ENCODE assay signal across 20 cellular contexts in the genomic region with DNA sequence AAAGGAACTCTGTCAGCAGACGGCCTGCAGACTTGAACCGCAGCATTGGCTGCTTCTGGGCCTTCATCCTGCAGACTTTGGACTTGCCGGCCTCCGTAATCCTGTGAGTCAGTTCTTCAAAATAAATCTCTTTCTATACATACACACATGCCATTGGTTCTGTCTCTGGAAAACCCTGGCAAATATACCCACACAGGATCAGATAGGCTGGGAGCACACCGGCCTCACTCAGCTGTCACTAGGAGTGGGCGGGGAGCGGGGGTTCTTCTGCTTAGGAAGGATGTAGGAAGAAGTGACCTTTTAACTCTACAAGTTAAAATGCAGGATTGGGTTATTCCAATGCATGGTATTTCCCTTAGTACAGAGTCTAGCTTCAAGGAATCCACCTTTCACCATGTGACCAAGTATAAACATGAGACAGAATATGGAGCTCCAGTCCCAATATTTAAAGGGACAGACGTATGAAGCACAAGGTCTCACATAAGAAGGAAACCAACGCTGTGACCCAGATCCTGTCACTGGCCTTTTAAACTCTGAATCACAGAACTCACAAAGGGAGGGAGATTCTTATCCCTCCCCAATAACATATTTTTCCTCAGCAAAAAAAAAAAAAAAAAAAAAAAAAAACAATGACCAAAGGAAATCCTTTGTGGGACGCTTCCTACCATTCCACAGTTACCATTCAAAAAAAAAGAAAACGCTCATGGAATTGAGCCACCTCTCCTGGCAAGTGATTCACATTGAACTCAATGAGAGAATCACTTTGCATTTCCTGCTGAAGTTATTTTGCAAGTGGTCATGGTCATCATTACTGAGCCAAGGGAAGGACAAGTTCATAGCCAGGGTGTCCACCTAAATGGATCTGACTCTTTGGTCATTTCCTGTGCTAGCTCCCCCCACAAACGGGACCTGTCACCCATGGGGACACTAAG.
DNase-seq lines count a peak whose midpoint lies in the region; ATAC-seq and TF ChIP-seq lines count a peak whose summit lies in the region.
"Had no signal": no experiment of that assay in that cellular context is flagged by ENCODE, and none has a peak within 500 bp of the region (broad histone marks: within the 10 kb centered on the region; RNA-seq: fewer than 3 reads in every experiment).

No MANE protein-coding gene starts in this region.

- H2AFZ ChIP-seq in SK-N-SH (ENCODE audit: low read depth) = no peak overlapping the region

- no peaks in the 10 kb centered on the region for H3F3A ChIP-seq in SK-N-SH (replicated peaks; ENCODE audit: insufficient read depth)

- no peaks in the 10 kb centered on the region for H3K36me3 ChIP-seq in SK-N-SH (replicated peaks in 1 of 2; ENCODE audit: control insufficient read depth in 1 of 2, insufficient read depth in 2 of 2, low read length in 1 of 2)
- H3K36me3 ChIP-seq: breast epithelium, neutrophil, thoracic aorta had no signal

- no peak overlapping the region for H3K4me3 ChIP-seq in SK-N-SH (ENCODE audit: low read depth in 2 of 2, low read length in 1 of 2)
- H3K4me3 ChIP-seq: breast epithelium, thoracic aorta had no signal

- TF ChIP-seq EP300 in SK-N-SH (IDR thresholded peaks at IDR 0.05; ENCODE audit: borderline replicate concordance in 1 of 2, low read depth in 1 of 2, low read length in 1 of 2) = no peak

- no peak overlapping the region for H3K27ac ChIP-seq in SK-N-SH (ENCODE audit: low read depth in 2 of 2, low read length in 1 of 2)
- H3K27ac ChIP-seq: neutrophil, thoracic aorta had no signal

- no peaks in the 10 kb centered on the region for H3K9me2 ChIP-seq in SK-N-SH

- intact Hi-C loops in sciatic nerve (cut with DNase I) = no loop called here

- no peaks in the 10 kb centered on the region for H4K20me1 ChIP-seq in SK-N-SH (ENCODE audit: insufficient read depth)

- H3K4me2 ChIP-seq in SK-N-SH = no peak overlapping the region

- no peak for TF ChIP-seq RAD21 in SK-N-SH (IDR thresholded peaks at IDR 0.05; ENCODE audit: low read length)

- H3K79me2 ChIP-seq in SK-N-SH (ENCODE audit: insufficient read depth) = no peaks in the 10 kb centered on the region

- DNase-seq in LHCN-M2 (ENCODE audit: low read depth) = peak; percentile 8
- DNase-seq in dermis microvascular lymphatic vessel endothelial cell (ENCODE audit: low read depth in 2 of 2) = peak; percentile 96 to 99
- DNase-seq in left lobe of liver (ENCODE audit: low spot score) = no peak
- no peak for DNase-seq in sciatic nerve (ENCODE audit: low spot score)
- no peak for DNase-seq in SK-N-SH
- no peak for DNase-seq in kidney glomerular epithelial cell (lab: John Stamatoyannopoulos, UW)
- DNase-seq: activated CD4-positive, alpha-beta T cell treated with anti-CD3 and anti-CD28 coated beads for 48 hours; activated naive CD4-positive, alpha-beta T cell treated with anti-CD3 and anti-CD28 coated beads, Interleukin-2, amount 10 ng/mL, durations not matched to agents 7 days and 5 days; effector CD4-positive, alpha-beta T cell; foreskin fibroblast; NCI-H1694 treated with DMSO at 0.1 percent for 48 hours; NCI-H446; stimulated activated CD4-positive, alpha-beta T cell treated with anti-CD3 and anti-CD28 coated beads, Interleukin-4, amount 100 ng/mL, for 24 hours; stimulated activated CD8-positive, alpha-beta memory T cell treated with anti-CD3 and anti-CD28 coated beads, Interleukin-4, amount 100 ng/mL, for 48 hours; T1000 had no signal

- ATAC-seq in left lobe of liver (peak; percentile 56), sciatic nerve (peak; percentile 29), GM21515 (IDR thresholded peaks at IDR 0.05; ENCODE audit: unreplicated experiment) (no peak), HG02970 (IDR thresholded peaks at IDR 0.05; ENCODE audit: low FRiP score, unreplicated experiment) (no peak)

- H3K9ac ChIP-seq in SK-N-SH = no peak overlapping the region

- no peak for TF ChIP-seq CTCF in SK-N-SH (IDR thresholded peaks at IDR 0.05)

- H3K9me3 ChIP-seq in SK-N-SH = no peaks in the 10 kb centered on the region
- H3K9me3 ChIP-seq: breast epithelium, neutrophil, thoracic aorta had no signal

- H3K27me3 ChIP-seq in SK-N-SH (ENCODE audit: insufficient read depth) = no peaks in the 10 kb centered on the region
- H3K27me3 ChIP-seq: breast epithelium, neutrophil had no signal

- no peaks in the 10 kb centered on the region; a peak in 1 of 4 replicates for H3K4me1 ChIP-seq in SK-N-SH (ENCODE audit: control insufficient read depth in 1 of 2, insufficient read depth in 2 of 2, low read depth in 1 of 2, low read length in 1 of 2)
- H3K4me1 ChIP-seq: breast epithelium had no signal

- CTCF ChIA-PET in SK-N-SH (lab: Yijun Ruan, JAX) = no interaction called here

- WGBS in SK-N-SH (ENCODE audit: low lambda C conversion rate) = 76% methylated on average over 11 of the region's 12 CpGs

- POLR2A ChIA-PET in SK-N-SH (lab: Yijun Ruan, JAX) = no interaction called here

TF ChIP-seq in SK-N-SH, 30 proteins besides CTCF, POLR2A, EP300 and RAD21:
- no peak for TF ChIP-seq GATA2 (CRISPR knock-in tag; IDR thresholded peaks at IDR 0.05)
- TF ChIP-seq REST (IDR thresholded peaks at IDR 0.05; ENCODE audit: low read depth, low read length) = no peak
- no peak for TF ChIP-seq GABPA (IDR thresholded peaks at IDR 0.05; ENCODE audit: low read depth)
- TF ChIP-seq JUND (IDR thresholded peaks at IDR 0.05) = no peak
- TF ChIP-seq YY1 (IDR thresholded peaks at IDR 0.05; ENCODE audit: low read depth) = no peak
- no peak for TF ChIP-seq FOXJ3 (CRISPR knock-in tag; IDR thresholded peaks at IDR 0.05)
- TF ChIP-seq CHD2 (IDR thresholded peaks at IDR 0.05; ENCODE audit: low read length, partially characterized antibody) = no peak
- no peak for TF ChIP-seq FOXM1 (IDR thresholded peaks at IDR 0.05; ENCODE audit: low read depth)
- TF ChIP-seq PBX3 (IDR thresholded peaks at IDR 0.05) = no peak
- no peak for TF ChIP-seq EZH2phosphoT487 (IDR thresholded peaks at IDR 0.05; ENCODE audit: borderline replicate concordance, low read depth)

Comparison
In these comparisons a context has a peak if more than half of its experiments do, and no peak if none do; other contexts are left out.
1. DNase-seq: peak in LHCN-M2 (single experiment) and dermis microvascular lymphatic vessel endothelial cell (2 of 2); none in left lobe of liver (single experiment), sciatic nerve (single experiment), SK-N-SH (single experiment) and kidney glomerular epithelial cell (single experiment).
2. ATAC-seq: peak in left lobe of liver (single experiment) and sciatic nerve (single experiment); none in GM21515 (single experiment) and HG02970 (single experiment).